In the genomic region with DNA sequence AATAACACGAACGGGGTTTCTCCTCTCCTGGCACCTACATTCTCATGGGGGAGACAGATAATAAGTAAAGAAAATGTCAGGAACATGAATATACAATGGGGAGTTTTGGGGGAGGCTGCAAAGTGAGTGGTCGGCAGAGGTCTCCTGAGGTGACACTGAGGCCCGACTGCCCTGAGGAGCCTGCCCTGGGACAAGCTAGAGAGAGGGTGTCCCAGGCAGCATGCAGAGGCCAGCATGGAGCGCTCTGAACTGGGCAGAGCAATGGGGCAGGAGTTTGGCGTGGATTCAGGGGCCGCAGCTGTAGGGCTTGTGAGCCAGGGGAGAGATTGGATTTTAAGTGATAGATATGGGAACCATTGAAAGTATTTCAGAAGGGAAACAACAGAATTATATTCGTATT, we compare ENCODE assay signal across 23 cellular contexts.
"Had no signal": no experiment of that assay in that cellular context is flagged by ENCODE, and none has a peak within 500 bp of the region (broad histone marks: within the 10 kb centered on the region; RNA-seq: fewer than 3 reads in every experiment).

No MANE protein-coding gene starts in this region.

- H3K36me3 ChIP-seq: gastroesophageal sphincter, stomach, tibial nerve had no signal

- H3K4me1 ChIP-seq: tibial nerve had no signal

- ATAC-seq: activated naive CD4-positive, alpha-beta T cell treated with anti-CD3 and anti-CD28 coated beads, Interleukin-2, amount 50 U/mL, for 72 hours; gastroesophageal sphincter; left lobe of liver; mucosa of descending colon; naive thymus-derived CD4-positive, alpha-beta T cell; sciatic nerve; stimulated activated naive B cell treated with anti-CD40 and anti-IgM and Interleukin-4, amounts not matched to agents 10 μg/mL and 1 μg/mL and 100 μg/mL, for 72 hours had no signal

- H3K36me3 Mint-ChIP-seq: activated CD4-positive, alpha-beta memory T cell treated with anti-CD3 and anti-CD28 coated beads for 36 hours; activated naive CD4-positive, alpha-beta T cell treated with anti-CD3 and anti-CD28 coated beads, Interleukin-2, amount 50 U/mL, for 72 hours; naive thymus-derived CD4-positive, alpha-beta T cell; stimulated activated naive B cell treated with anti-CD40 and anti-IgM and Interleukin-4, amounts not matched to agents 10 μg/mL and 1 μg/mL and 100 μg/mL, for 72 hours had no signal

- H3K27ac Mint-ChIP-seq: activated CD4-positive, alpha-beta memory T cell treated with anti-CD3 and anti-CD28 coated beads for 36 hours; activated CD4-positive, alpha-beta T cell treated with anti-CD3 and anti-CD28 coated beads, Interleukin-2, amount 10 ng/mL, durations not matched to agents 24 days and 14 days; activated naive CD4-positive, alpha-beta T cell treated with anti-CD3 and anti-CD28 coated beads, Interleukin-2, amount 50 U/mL, for 72 hours; activated T-cell treated with anti-CD3 and anti-CD28 coated beads, Interleukin-2, amount 50 U/mL, for 24 hours; naive thymus-derived CD4-positive, alpha-beta T cell; stimulated activated naive B cell treated with anti-CD40 and anti-IgM and Interleukin-4, amounts not matched to agents 10 μg/mL and 1 μg/mL and 100 μg/mL, for 72 hours had no signal

- H3K27me3 Mint-ChIP-seq: activated T-cell treated with anti-CD3 and anti-CD28 coated beads, Interleukin-2, amount 50 U/mL, for 24 hours; stimulated activated naive B cell treated with anti-CD40 and anti-IgM and Interleukin-4, amounts not matched to agents 10 μg/mL and 1 μg/mL and 100 μg/mL, for 72 hours had no signal

- H3K4me3 ChIP-seq: coronary artery, dorsolateral prefrontal cortex, gastroesophageal sphincter, mucosa of descending colon, stomach, tibial nerve had no signal

- H3K4me3 Mint-ChIP-seq: activated CD4-positive, alpha-beta memory T cell treated with anti-CD3 and anti-CD28 coated beads for 36 hours; activated CD4-positive, alpha-beta T cell treated with anti-CD3 and anti-CD28 coated beads, Interleukin-2, amount 10 ng/mL, durations not matched to agents 24 days and 14 days; activated T-cell treated with anti-CD3 and anti-CD28 coated beads, Interleukin-2, amount 50 U/mL, for 24 hours; naive thymus-derived CD4-positive, alpha-beta T cell; neural crest cell; stimulated activated naive B cell treated with anti-CD40 and anti-IgM and Interleukin-4, amounts not matched to agents 10 μg/mL and 1 μg/mL and 100 μg/mL, for 72 hours had no signal

- H3K9me3 Mint-ChIP-seq: activated CD4-positive, alpha-beta memory T cell treated with anti-CD3 and anti-CD28 coated beads for 36 hours; activated CD4-positive, alpha-beta T cell treated with anti-CD3 and anti-CD28 coated beads, Interleukin-2, amount 10 ng/mL, durations not matched to agents 24 days and 14 days; activated naive CD4-positive, alpha-beta T cell treated with anti-CD3 and anti-CD28 coated beads, Interleukin-2, amount 50 U/mL, for 72 hours; activated T-cell treated with anti-CD3 and anti-CD28 coated beads, Interleukin-2, amount 50 U/mL, for 24 hours; naive thymus-derived CD4-positive, alpha-beta T cell; neural crest cell; stimulated activated naive B cell treated with anti-CD40 and anti-IgM and Interleukin-4, amounts not matched to agents 10 μg/mL and 1 μg/mL and 100 μg/mL, for 72 hours had no signal

- H3K27ac ChIP-seq: dorsolateral prefrontal cortex, gastroesophageal sphincter, stomach had no signal

- H3K9me3 ChIP-seq: gastroesophageal sphincter, mucosa of descending colon, stomach, tibial nerve had no signal

- DNase-seq: activated CD4-positive, alpha-beta memory T cell treated with anti-CD3 and anti-CD28 coated beads for 36 hours; activated CD4-positive, alpha-beta T cell treated with anti-CD3 and anti-CD28 coated beads, Interleukin-2, amount 10 ng/mL, durations not matched to agents 24 days and 14 days; activated CD4-positive, CD25-positive, alpha-beta regulatory T cell treated with anti-CD3 and anti-CD28 coated beads, Interleukin-2, amount 50 U/mL, for 72 hours; activated CD8-positive, alpha-beta memory T cell treated with anti-CD3 and anti-CD28 coated beads, Interleukin-2, amount 50 U/mL, for 48 hours; activated T-cell treated with anti-CD3 and anti-CD28 coated beads, Interleukin-2, amount 50 U/mL, for 24 hours; effector memory CD4-positive, alpha-beta T cell; erythroblast; mucosa of descending colon; naive thymus-derived CD4-positive, alpha-beta T cell; small intestine; stimulated activated CD4-positive, alpha-beta T cell treated with anti-CD3 and anti-CD28 coated beads, Interleukin-4, amount 100 ng/mL, for 4 hours; stimulated activated CD8-positive, alpha-beta memory T cell treated with anti-CD3 and anti-CD28 coated beads, Interleukin-4, amount 100 ng/mL, for 48 hours; stimulated activated naive B cell treated with anti-CD40 and anti-IgM and Interleukin-4, amounts not matched to agents 10 μg/mL and 1 μg/mL and 100 μg/mL, for 72 hours; stomach; T-helper 2 cell had no signal

- H3K27me3 ChIP-seq: dorsolateral prefrontal cortex, gastroesophageal sphincter, stomach, tibial nerve had no signal
